1 cellular context compared by ENCODE assay signal in genomic region chr1:88433556-88433955, GRCh38.
TF ChIP-seq lines count a peak whose summit lies in the region.

No MANE protein-coding gene starts in this region.

TF ChIP-seq in HCT116, 20 proteins besides CTCF, POLR2A, EP300 and RAD21 (continued from another document):
- no peak for TF ChIP-seq ATF3 (IDR thresholded peaks at IDR 0.05)
- no peak for TF ChIP-seq TCF7L2 (IDR thresholded peaks at IDR 0.05; ENCODE audit: borderline replicate concordance, extremely low read depth, insufficient read depth, insufficient read length)
TF ChIP-seq in HCT116: peak in this region for 0.
